In the genomic region with DNA sequence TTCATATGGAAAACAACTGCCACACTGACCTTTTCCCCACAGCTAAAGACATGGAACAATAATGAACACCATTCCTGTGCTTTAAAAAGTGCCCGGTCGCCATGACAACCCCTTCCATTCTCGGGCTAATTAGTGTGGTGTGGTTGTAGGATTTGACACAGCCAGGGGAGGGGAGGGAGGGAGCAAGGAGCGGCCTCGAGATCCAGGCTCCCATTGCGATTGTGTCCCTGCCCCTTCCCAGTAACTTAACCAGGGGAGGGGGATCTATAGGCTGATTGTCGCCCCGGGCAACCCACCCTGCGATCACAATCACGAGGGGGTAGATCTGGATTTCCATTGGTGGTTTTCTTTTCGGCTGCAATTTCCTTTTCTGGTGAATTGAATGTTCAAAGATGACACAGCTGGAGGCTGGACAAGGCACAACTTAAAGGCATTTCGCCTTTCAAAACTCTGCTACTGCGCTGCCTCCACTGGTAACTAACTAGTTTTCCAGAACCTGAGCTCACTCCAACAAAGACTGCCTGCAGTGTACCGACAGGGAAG, we compare ENCODE assay signal across 10 cellular contexts.
DNase-seq lines count a peak whose midpoint lies in the region; ATAC-seq and TF ChIP-seq lines count a peak whose summit lies in the region.
"Had no signal": no experiment of that assay in that cellular context is flagged by ENCODE, and none has a peak within 500 bp of the region (broad histone marks: within the 10 kb centered on the region; RNA-seq: fewer than 3 reads in every experiment).

No MANE protein-coding gene starts in this region.

- no peaks in the 10 kb centered on the region for H3K27me3 ChIP-seq in fibroblast of lung (ENCODE audit: control insufficient read depth, insufficient read depth, low read length)
- H3K27me3 ChIP-seq: MG63 had no signal

- peaks cover 4% of the 10 kb centered on the region for H3K36me3 ChIP-seq in fibroblast of lung (ENCODE audit: control insufficient read depth, insufficient read depth, low read length)

- peak overlapping the region; percentile 60 for H3K4me2 ChIP-seq in fibroblast of lung (ENCODE audit: extremely low read depth, insufficient read depth, low read length)

- H3K9ac ChIP-seq in fibroblast of lung (ENCODE audit: insufficient read depth, low read length): no peak overlapping the region

- H3K9me3 ChIP-seq in fibroblast of lung (ENCODE audit: control insufficient read depth, insufficient read depth, low read depth, low read length): no peaks in the 10 kb centered on the region
- H3K9me3 ChIP-seq: MG63 had no signal

- peaks cover 57% of the 10 kb centered on the region for H3K36me3 Mint-ChIP-seq in nephron progenitor cell (ENCODE audit: low read depth)

- H3K4me3 Mint-ChIP-seq in nephron progenitor cell: peak overlapping the region; percentile 75

- peaks cover 3% of the 10 kb centered on the region for H3K4me1 ChIP-seq in fibroblast of lung (ENCODE audit: control insufficient read depth, extremely low read depth, insufficient read depth, low read length)

- TF ChIP-seq CTCF in fibroblast of lung (conservative IDR thresholded peaks at IDR 0.05 in 1 of 2, IDR thresholded peaks at IDR 0.05 in 1 of 2; ENCODE audit: low read depth in 1 of 2, low read length in 2 of 2) (no peak), nephron progenitor cell (IDR thresholded peaks at IDR 0.05) (no peak), RWPE1 (conservative IDR thresholded peaks at IDR 0.05; ENCODE audit: low read depth) (no peak)

- H3K9me3 Mint-ChIP-seq in nephron progenitor cell: no peaks in the 10 kb centered on the region

- ATAC-seq in GM18873 (IDR thresholded peaks at IDR 0.05; ENCODE audit: low FRiP score, unreplicated experiment): no peak
- no peak for ATAC-seq in HG03378 (IDR thresholded peaks at IDR 0.05; ENCODE audit: unreplicated experiment)

- peak; percentile 74 for DNase-seq in AG20443 (ENCODE audit: low spot score)
- peak; percentile 30 for DNase-seq in NCI-H524 treated with DMSO at 0.1 percent for 48 hours (lab: John Stamatoyannopoulos, UW)
- peak; percentile 69 to 70 for DNase-seq in fibroblast of lung (ENCODE audit: low read depth in 2 of 2)
- DNase-seq in nephron progenitor cell: peak; percentile 58
- DNase-seq in DMS79 (lab: John Stamatoyannopoulos, UW): no peak
- DNase-seq in RWPE1 (ENCODE audit: low spot score): no peak
- DNase-seq: activated CD4-positive, alpha-beta T cell treated with anti-CD3 and anti-CD28 coated beads, Interleukin-2, amount 50 U/mL, for 48 hours; MG63 had no signal

- H4K20me1 ChIP-seq in fibroblast of lung (ENCODE audit: control insufficient read depth, extremely low read depth, insufficient read depth, low read length): no peaks in the 10 kb centered on the region

- H3K27ac Mint-ChIP-seq in nephron progenitor cell: peak overlapping the region; percentile 98

- peak overlapping the region in 3 of 4 experiments; percentile 3 to 47 (median 35) for H3K4me3 ChIP-seq in fibroblast of lung (replicated peaks in 1 of 4; ENCODE audit: control extremely low read depth in 1 of 4, insufficient read depth in 1 of 4, low read depth in 3 of 4, low read length in 4 of 4)
- H3K4me3 ChIP-seq: MG63 had no signal

- H3K79me2 ChIP-seq in fibroblast of lung (ENCODE audit: control insufficient read depth, insufficient read depth, low read length): peaks cover 1% of the 10 kb centered on the region

- POLR2A ChIA-PET in RWPE1 (lab: Yijun Ruan, JAX; ENCODE audit: low non-redundant PET): no interaction called here

- peak overlapping the region; percentile 19 for H3K27ac ChIP-seq in fibroblast of lung (ENCODE audit: insufficient read depth, low read length)
- no peak overlapping the region for H3K27ac ChIP-seq in RWPE1

- H3K4me1 Mint-ChIP-seq in nephron progenitor cell: peaks cover 43% of the 10 kb centered on the region

- no peak overlapping the region for H2AFZ ChIP-seq in fibroblast of lung (ENCODE audit: low read length)

- CTCF ChIA-PET in RWPE1 (lab: Yijun Ruan, JAX): no interaction called here

- peaks cover 2% of the 10 kb centered on the region for H3K27me3 Mint-ChIP-seq in nephron progenitor cell (ENCODE audit: low read depth, poor library complexity)

Comparison
In these comparisons a context has a peak if more than half of its experiments do, and no peak if none do; other contexts are left out.
1. DNase-seq: peak in AG20443 (single experiment), NCI-H524 treated with DMSO at 0.1 percent for 48 hours (single experiment), fibroblast of lung (2 of 2) and nephron progenitor cell (single experiment); none in DMS79 (single experiment) and RWPE1 (single experiment).